In the genomic region with DNA sequence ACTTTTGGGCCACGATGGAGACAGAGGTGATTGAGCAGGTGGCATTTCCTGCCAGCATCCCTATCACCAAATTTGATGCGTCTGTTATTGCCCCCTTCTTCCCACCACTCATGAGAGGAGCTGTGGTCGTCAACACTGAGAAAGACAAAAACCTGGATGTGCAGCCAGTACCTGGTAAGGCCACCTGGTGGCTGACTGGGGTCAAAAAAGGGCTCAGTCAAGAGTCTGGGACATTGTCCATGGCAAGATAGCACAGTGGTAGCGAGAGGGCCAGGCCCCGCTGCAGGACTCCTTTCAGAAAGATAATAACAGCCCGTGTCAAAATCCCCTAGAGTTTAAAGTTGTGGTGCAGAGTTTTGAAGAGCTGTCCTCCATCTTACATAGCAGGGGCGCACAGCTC, we compare ENCODE assay signal across 18 cellular contexts. TPM values are rescaled to one million over a fixed set of nuclear protein-coding genes. Genes with fewer than 3 reads are reported as not detected.
DNase-seq lines count a peak whose midpoint lies in the region; ATAC-seq and TF ChIP-seq lines count a peak whose summit lies in the region.
"Had no signal": no experiment of that assay in that cellular context is flagged by ENCODE, and none has a peak within 500 bp of the region (broad histone marks: within the 10 kb centered on the region; RNA-seq: fewer than 3 reads in every experiment).

No MANE protein-coding gene starts in this region.

- no peaks in the 10 kb centered on the region for H3K9me2 ChIP-seq in PC-9 (ENCODE audit: insufficient read depth)

- H3K9me3 ChIP-seq in PC-9 (ENCODE audit: insufficient read depth, low read depth): no peaks in the 10 kb centered on the region
- H3K9me3 ChIP-seq: gastrocnemius medialis, thoracic aorta had no signal

- DNase-seq in NCI-H2196 (lab: John Stamatoyannopoulos, UW; ENCODE audit: unreplicated experiment): peak; percentile 6
- DNase-seq in NCI-H2196 treated with DMSO at 0.1 percent for 48 hours (lab: John Stamatoyannopoulos, UW; ENCODE audit: unreplicated experiment): no peak
- DNase-seq in GM12864 (ENCODE audit: low read depth): no peak
- DNase-seq in PC-9: no peak
- peak; percentile 45 for DNase-seq in iPS-NIHi7 (ENCODE audit: extremely low spot score)
- DNase-seq in activated CD4-positive, alpha-beta T cell treated with anti-CD3 and anti-CD28 coated beads, Interleukin-2, amount 10 ng/mL, durations not matched to agents 7 days and 5 days: no peak
- DNase-seq in GM13977 (ENCODE audit: low spot score): no peak
- DNase-seq: activated T-cell treated with anti-CD3 and anti-CD28 coated beads, Interleukin-2, amount 50 U/mL, for 1 hour; CD4-positive, CD25-positive, alpha-beta regulatory T cell; gastrocnemius medialis; GDM1; MV-4-11; NCI-H2171; SW 1271 had no signal

- no peaks in the 10 kb centered on the region for H3K9me3 Mint-ChIP-seq in activated CD4-positive, alpha-beta T cell treated with anti-CD3 and anti-CD28 coated beads, Interleukin-2, amount 10 ng/mL, durations not matched to agents 7 days and 5 days

- no peak overlapping the region for H3K4me3 Mint-ChIP-seq in activated CD4-positive, alpha-beta T cell treated with anti-CD3 and anti-CD28 coated beads, Interleukin-2, amount 10 ng/mL, durations not matched to agents 7 days and 5 days
- H3K4me3 Mint-ChIP-seq: CD4-positive, CD25-positive, alpha-beta regulatory T cell had no signal

- no peaks in the 10 kb centered on the region for H3K79me2 ChIP-seq in PC-9 (ENCODE audit: low read depth)

- H3K27ac ChIP-seq in PC-9: no peak overlapping the region
- H3K27ac ChIP-seq: gastrocnemius medialis, thoracic aorta had no signal

- no peaks in the 10 kb centered on the region for H3K27me3 Mint-ChIP-seq in activated CD4-positive, alpha-beta T cell treated with anti-CD3 and anti-CD28 coated beads, Interleukin-2, amount 10 ng/mL, durations not matched to agents 7 days and 5 days
- H3K27me3 Mint-ChIP-seq: CD4-positive, CD25-positive, alpha-beta regulatory T cell had no signal

- H3K27ac Mint-ChIP-seq in activated CD4-positive, alpha-beta T cell treated with anti-CD3 and anti-CD28 coated beads, Interleukin-2, amount 10 ng/mL, durations not matched to agents 7 days and 5 days: no peak overlapping the region

- no peak overlapping the region for H3K4me2 ChIP-seq in PC-9

- TF ChIP-seq POLR2A in GM18505 (IDR thresholded peaks at IDR 0.05; ENCODE audit: borderline replicate concordance, extremely low read depth, insufficient read depth, insufficient read length): no peak

- H2AFZ ChIP-seq in PC-9: no peak overlapping the region

- POLR2A ChIA-PET in PC-9 (lab: Charles Lee; ENCODE audit: unreplicated experiment): no interaction called here
- POLR2A ChIA-PET in activated CD4-positive, alpha-beta T cell treated with anti-CD3 and anti-CD28 coated beads, Interleukin-2, amount 10 ng/mL, durations not matched to agents 7 days and 5 days (lab: Charles Lee): no interaction called here

- TF ChIP-seq CTCF in GM12864 (IDR thresholded peaks at IDR 0.05; ENCODE audit: low read depth, low read length, missing control alignments) (peak; percentile 26), PC-9 (conservative IDR thresholded peaks at IDR 0.05) (peak; percentile 48; the same call in 1 of the 2 replicates), GM13977 (IDR thresholded peaks at IDR 0.05; ENCODE audit: extremely low read depth, insufficient read depth, missing control alignments) (no peak)

- ATAC-seq in GM18505 (IDR thresholded peaks at IDR 0.05; ENCODE audit: unreplicated experiment): no peak
- ATAC-seq: gastrocnemius medialis, sciatic nerve had no signal

- intact Hi-C loops in PC-9 (cut with micrococcal nuclease; ENCODE audit: unreplicated experiment): loop anchor here (10.0 kb wide), 1 partner anchor 169 kb away; no protein-coding TSS in a partner anchor

- BruUV-seq in PC-9 (replicated peaks; lab: Mats Ljungman, UMichigan): no TSS peak

- in situ Hi-C loops in GM13977 (cut with MboI; ENCODE audit: low pct_unique_long_range_greater_than_20kb, low sequenced_read_pairs, unreplicated experiment): no loop called here

- H3K4me3 ChIP-seq in GM12864 (ENCODE audit: low read depth, low read length): no peak overlapping the region
- H3K4me3 ChIP-seq in PC-9: no peak overlapping the region
- H3K4me3 ChIP-seq: gastrocnemius medialis, lung, thoracic aorta had no signal

- H3K36me3 Mint-ChIP-seq in activated CD4-positive, alpha-beta T cell treated with anti-CD3 and anti-CD28 coated beads, Interleukin-2, amount 10 ng/mL, durations not matched to agents 7 days and 5 days (ENCODE audit: low read depth): peaks cover 67% of the 10 kb centered on the region

- H3K27me3 ChIP-seq in PC-9 (ENCODE audit: insufficient read depth, low read depth): no peaks in the 10 kb centered on the region
- H3K27me3 ChIP-seq: gastrocnemius medialis had no signal

- H3K4me1 Mint-ChIP-seq in activated CD4-positive, alpha-beta T cell treated with anti-CD3 and anti-CD28 coated beads, Interleukin-2, amount 10 ng/mL, durations not matched to agents 7 days and 5 days: peaks cover 40% of the 10 kb centered on the region

- CTCF ChIA-PET in PC-9 (lab: Charles Lee): no interaction called here
- CTCF ChIA-PET in activated CD4-positive, alpha-beta T cell treated with anti-CD3 and anti-CD28 coated beads, Interleukin-2, amount 10 ng/mL, durations not matched to agents 7 days and 5 days (lab: Charles Lee): interaction anchor here (0.8 to 1.9 kb wide), 5 partner anchors 12 to 19 kb away, joined by 3 to 8 read pairs (median 3); no protein-coding TSS in a partner anchor

- H3F3A ChIP-seq in PC-9 (ENCODE audit: insufficient read depth, low read depth): 0 out of 2 replicates have a peak, but pooled peaks cover 3% of the 10 kb centered on the region

- peaks cover 11% of the 10 kb centered on the region for H3K4me1 ChIP-seq in PC-9 (replicated peaks; ENCODE audit: insufficient read depth)

- H4K20me1 ChIP-seq in PC-9 (ENCODE audit: insufficient read depth): no peaks in the 10 kb centered on the region

- peaks cover 47% of the 10 kb centered on the region for H3K36me3 ChIP-seq in PC-9 (ENCODE audit: low read depth)

RNA-seq across cellular contexts. Expression of gene CSF1R, which starts 40.8 kb away (rescaled TPM):
- 0.72 and 0.95 TPM in 2 replicates for total RNA-seq in PC-9 (2021)
- under 1 TPM; 0.08 to 0.15 TPM for total RNA-seq in activated CD4-positive, alpha-beta T cell treated with anti-CD3 and anti-CD28 coated beads, Interleukin-2, amount 10 ng/mL, durations not matched to agents 7 days and 5 days
- total RNA-seq: CD4-positive, CD25-positive, alpha-beta regulatory T cell had no signal

RNA-seq across cellular contexts. Expression of gene HMGXB3, which starts 45.0 kb away (rescaled TPM):
- 38.0 and 43.1 TPM in 2 replicates for total RNA-seq in PC-9 (2021)
- 10 to 100 TPM; 29.4 to 31.7 TPM for total RNA-seq in activated CD4-positive, alpha-beta T cell treated with anti-CD3 and anti-CD28 coated beads, Interleukin-2, amount 10 ng/mL, durations not matched to agents 7 days and 5 days

RNA-seq across cellular contexts. Expression of gene TIGD6, which starts 45.1 kb away (rescaled TPM):
- total RNA-seq in PC-9 (2021): 3.0 and 3.9 TPM in 2 replicates
- 1 to 10 TPM; 2.1 to 2.2 TPM for total RNA-seq in activated CD4-positive, alpha-beta T cell treated with anti-CD3 and anti-CD28 coated beads, Interleukin-2, amount 10 ng/mL, durations not matched to agents 7 days and 5 days

Comparison
In these comparisons a context has a peak if more than half of its experiments do, and no peak if none do; other contexts are left out.
1. DNase-seq: peak in NCI-H2196 (single experiment) and iPS-NIHi7 (single experiment); none in NCI-H2196 treated with DMSO at 0.1 percent for 48 hours (single experiment), GM12864 (single experiment), PC-9 (0 of 2), activated CD4-positive, alpha-beta T cell treated with anti-CD3 and anti-CD28 coated beads, Interleukin-2, amount 10 ng/mL, durations not matched to agents 7 days and 5 days (single experiment) and GM13977 (single experiment).